19 cellular contexts compared by ENCODE assay signal in genomic region chr16:72768611-72769010, GRCh38.
"Had no signal": no experiment of that assay in that cellular context is flagged by ENCODE, and none has a peak within 500 bp of the region (broad histone marks: within the 10 kb centered on the region; RNA-seq: fewer than 3 reads in every experiment).

No MANE protein-coding gene starts in this region.

- H3K27me3 ChIP-seq: colonic mucosa, esophagus squamous epithelium, neutrophil, sigmoid colon, stomach, transverse colon had no signal

- H3K36me3 ChIP-seq: colonic mucosa, esophagus squamous epithelium, neutrophil, sigmoid colon, stomach, thoracic aorta, transverse colon had no signal

- FAIRE-seq: islet of Langerhans had no signal

- H3K4me3 Mint-ChIP-seq: naive thymus-derived CD8-positive, alpha-beta T cell had no signal

- H3K4me3 ChIP-seq: colonic mucosa, esophagus squamous epithelium, sigmoid colon, skin epidermis, stomach, thoracic aorta, transverse colon had no signal

- DNase-seq: colonic mucosa; dermis blood vessel endothelial cell; esophagus squamous epithelium; foreskin melanocyte; head of caudate nucleus; hippocampal formation; kidney glomerular epithelial cell; mesendoderm; naive thymus-derived CD8-positive, alpha-beta T cell; sigmoid colon; stimulated activated CD4-positive, alpha-beta T cell treated with anti-CD3 and anti-CD28 coated beads, Interleukin-12 subunit alpha, Interleukin-12 subunit beta, amount 100 ng/mL, for 4 hours; stimulated activated naive CD4-positive, alpha-beta T cell; stomach; substantia nigra; transverse colon had no signal

- H3K27ac ChIP-seq: colonic mucosa, esophagus squamous epithelium, neutrophil, sigmoid colon, skin epidermis, stomach, thoracic aorta, transverse colon had no signal

- H3K4me1 ChIP-seq: colonic mucosa, esophagus squamous epithelium, transverse colon had no signal

- H3K9me3 ChIP-seq: colonic mucosa, sigmoid colon, transverse colon had no signal
